In the genomic region with DNA sequence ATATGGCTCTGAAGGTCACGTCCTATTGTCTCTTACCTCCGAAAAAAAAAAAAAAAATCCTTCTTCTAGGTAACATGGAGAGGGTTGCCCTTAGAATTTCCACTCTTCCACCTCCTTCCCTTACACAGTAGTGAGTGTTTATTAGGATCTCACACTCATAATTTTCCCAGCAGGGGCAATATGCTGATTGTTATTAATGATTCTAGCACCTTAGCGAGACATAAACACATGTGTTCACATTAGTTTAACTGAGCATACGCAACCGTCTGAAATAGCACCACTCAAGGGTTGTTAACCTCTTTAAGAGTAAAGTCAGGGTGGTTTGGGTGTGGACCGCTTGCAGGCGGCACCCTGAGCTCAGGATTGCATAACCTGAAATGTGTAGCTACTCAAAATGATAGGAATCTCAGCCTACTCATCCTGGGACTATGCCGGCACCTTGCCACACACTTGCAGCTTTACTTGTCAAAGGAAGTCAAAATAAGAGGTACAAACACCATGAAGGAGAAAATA, we compare ENCODE assay signal across 1 cellular context.
A peak's percentile ranks its signal among the peaks of the same experiment; 100 is the strongest.
TF ChIP-seq lines count a peak whose summit lies in the region.

No MANE protein-coding gene starts in this region.

TF ChIP-seq in K562, 482 proteins besides CTCF, POLR2A, EP300 and RAD21 (continued from another document and continues in another):
- TF ChIP-seq CHAMP1 (IDR thresholded peaks at IDR 0.05): no peak
- TF ChIP-seq ZNF740 (CRISPR knock-in tag; IDR thresholded peaks at IDR 0.05): no peak
- TF ChIP-seq ZNF740 (tag; IDR thresholded peaks at IDR 0.05): no peak
- no peak for TF ChIP-seq FOXA3 (CRISPR knock-in tag; conservative IDR thresholded peaks at IDR 0.05 in 1 of 2, IDR thresholded peaks at IDR 0.05 in 1 of 2)
- TF ChIP-seq CBX8 (IDR thresholded peaks at IDR 0.05; ENCODE audit: borderline replicate concordance, extremely low read depth, low read depth, low read length, poor library complexity, severe bottlenecking): no peak
- TF ChIP-seq LARP7 (IDR thresholded peaks at IDR 0.05): no peak
- TF ChIP-seq GMEB1 (CRISPR knock-in tag; IDR thresholded peaks at IDR 0.05): no peak
- TF ChIP-seq ZNF311 (CRISPR knock-in tag; IDR thresholded peaks at IDR 0.05): no peak
- peak; percentile 73 for TF ChIP-seq POLR2H (tag; IDR thresholded peaks at IDR 0.05; ENCODE audit: low read depth)
- no peak for TF ChIP-seq HMGXB4 (CRISPR knock-in tag; IDR thresholded peaks at IDR 0.05)
- TF ChIP-seq, protein P1, sequence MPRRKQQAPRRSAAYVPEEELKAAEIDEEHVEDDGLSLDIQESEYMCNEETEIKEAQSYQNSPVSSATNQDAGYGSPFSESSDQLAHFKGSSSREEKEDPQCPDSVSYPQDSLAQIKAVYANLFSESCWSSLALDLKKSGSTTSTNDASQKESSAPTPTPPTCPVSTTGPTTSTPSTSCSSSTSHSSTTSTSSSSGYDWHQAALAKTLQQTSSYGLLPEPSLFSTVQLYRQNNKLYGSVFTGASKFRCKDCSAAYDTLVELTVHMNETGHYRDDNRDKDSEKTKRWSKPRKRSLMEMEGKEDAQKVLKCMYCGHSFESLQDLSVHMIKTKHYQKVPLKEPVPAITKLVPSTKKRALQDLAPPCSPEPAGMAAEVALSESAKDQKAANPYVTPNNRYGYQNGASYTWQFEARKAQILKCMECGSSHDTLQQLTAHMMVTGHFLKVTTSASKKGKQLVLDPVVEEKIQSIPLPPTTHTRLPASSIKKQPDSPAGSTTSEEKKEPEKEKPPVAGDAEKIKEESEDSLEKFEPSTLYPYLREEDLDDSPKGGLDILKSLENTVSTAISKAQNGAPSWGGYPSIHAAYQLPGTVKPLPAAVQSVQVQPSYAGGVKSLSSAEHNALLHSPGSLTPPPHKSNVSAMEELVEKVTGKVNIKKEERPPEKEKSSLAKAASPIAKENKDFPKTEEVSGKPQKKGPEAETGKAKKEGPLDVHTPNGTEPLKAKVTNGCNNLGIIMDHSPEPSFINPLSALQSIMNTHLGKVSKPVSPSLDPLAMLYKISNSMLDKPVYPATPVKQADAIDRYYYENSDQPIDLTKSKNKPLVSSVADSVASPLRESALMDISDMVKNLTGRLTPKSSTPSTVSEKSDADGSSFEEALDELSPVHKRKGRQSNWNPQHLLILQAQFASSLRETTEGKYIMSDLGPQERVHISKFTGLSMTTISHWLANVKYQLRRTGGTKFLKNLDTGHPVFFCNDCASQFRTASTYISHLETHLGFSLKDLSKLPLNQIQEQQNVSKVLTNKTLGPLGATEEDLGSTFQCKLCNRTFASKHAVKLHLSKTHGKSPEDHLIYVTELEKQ (CRISPR knock-in tag; IDR thresholded peaks at IDR 0.05): no peak
- TF ChIP-seq, protein P2, sequence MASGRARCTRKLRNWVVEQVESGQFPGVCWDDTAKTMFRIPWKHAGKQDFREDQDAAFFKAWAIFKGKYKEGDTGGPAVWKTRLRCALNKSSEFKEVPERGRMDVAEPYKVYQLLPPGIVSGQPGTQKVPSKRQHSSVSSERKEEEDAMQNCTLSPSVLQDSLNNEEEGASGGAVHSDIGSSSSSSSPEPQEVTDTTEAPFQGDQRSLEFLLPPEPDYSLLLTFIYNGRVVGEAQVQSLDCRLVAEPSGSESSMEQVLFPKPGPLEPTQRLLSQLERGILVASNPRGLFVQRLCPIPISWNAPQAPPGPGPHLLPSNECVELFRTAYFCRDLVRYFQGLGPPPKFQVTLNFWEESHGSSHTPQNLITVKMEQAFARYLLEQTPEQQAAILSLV (tag; IDR thresholded peaks at IDR 0.05): peak; percentile 47; the same call in 1 of the 2 replicates
- no peak for TF ChIP-seq ZNF12 (CRISPR knock-in tag; IDR thresholded peaks at IDR 0.05)
- no peak for TF ChIP-seq ZNF764 (CRISPR knock-in tag; IDR thresholded peaks at IDR 0.05; ENCODE audit: low read depth)
- TF ChIP-seq POLR2AphosphoS5 (IDR thresholded peaks at IDR 0.05; ENCODE audit: control insufficient read depth, insufficient read depth, low read depth, low read length): no peak
- TF ChIP-seq, protein P3, sequence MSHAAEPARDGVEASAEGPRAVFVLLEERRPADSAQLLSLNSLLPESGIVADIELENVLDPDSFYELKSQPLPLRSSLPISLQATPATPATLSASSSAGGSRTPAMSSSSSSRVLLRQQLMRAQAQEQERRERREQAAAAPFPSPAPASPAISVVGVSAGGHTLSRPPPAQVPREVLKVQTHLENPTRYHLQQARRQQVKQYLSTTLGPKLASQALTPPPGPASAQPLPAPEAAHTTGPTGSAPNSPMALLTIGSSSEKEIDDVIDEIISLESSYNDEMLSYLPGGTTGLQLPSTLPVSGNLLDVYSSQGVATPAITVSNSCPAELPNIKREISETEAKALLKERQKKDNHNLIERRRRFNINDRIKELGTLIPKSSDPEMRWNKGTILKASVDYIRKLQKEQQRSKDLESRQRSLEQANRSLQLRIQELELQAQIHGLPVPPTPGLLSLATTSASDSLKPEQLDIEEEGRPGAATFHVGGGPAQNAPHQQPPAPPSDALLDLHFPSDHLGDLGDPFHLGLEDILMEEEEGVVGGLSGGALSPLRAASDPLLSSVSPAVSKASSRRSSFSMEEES (CRISPR knock-in tag; IDR thresholded peaks at IDR 0.05): no peak
- TF ChIP-seq PURB (CRISPR knock-in tag; IDR thresholded peaks at IDR 0.05; ENCODE audit: low read depth): no peak
- no peak for TF ChIP-seq KDM4B (IDR thresholded peaks at IDR 0.05; ENCODE audit: borderline replicate concordance in 2 of 2, low read depth in 1 of 2)
- TF ChIP-seq SRF (CRISPR knock-in tag; IDR thresholded peaks at IDR 0.05): 0 out of 4 replicates have a peak, but pooled peaks of 1 of the 2 experiments have one; percentile 9
- TF ChIP-seq NCOA2 (IDR thresholded peaks at IDR 0.05; ENCODE audit: partially characterized antibody in 2 of 2): no peak
- no peak for TF ChIP-seq ZNF431 (CRISPR knock-in tag; IDR thresholded peaks at IDR 0.05)
- TF ChIP-seq, protein P4, sequence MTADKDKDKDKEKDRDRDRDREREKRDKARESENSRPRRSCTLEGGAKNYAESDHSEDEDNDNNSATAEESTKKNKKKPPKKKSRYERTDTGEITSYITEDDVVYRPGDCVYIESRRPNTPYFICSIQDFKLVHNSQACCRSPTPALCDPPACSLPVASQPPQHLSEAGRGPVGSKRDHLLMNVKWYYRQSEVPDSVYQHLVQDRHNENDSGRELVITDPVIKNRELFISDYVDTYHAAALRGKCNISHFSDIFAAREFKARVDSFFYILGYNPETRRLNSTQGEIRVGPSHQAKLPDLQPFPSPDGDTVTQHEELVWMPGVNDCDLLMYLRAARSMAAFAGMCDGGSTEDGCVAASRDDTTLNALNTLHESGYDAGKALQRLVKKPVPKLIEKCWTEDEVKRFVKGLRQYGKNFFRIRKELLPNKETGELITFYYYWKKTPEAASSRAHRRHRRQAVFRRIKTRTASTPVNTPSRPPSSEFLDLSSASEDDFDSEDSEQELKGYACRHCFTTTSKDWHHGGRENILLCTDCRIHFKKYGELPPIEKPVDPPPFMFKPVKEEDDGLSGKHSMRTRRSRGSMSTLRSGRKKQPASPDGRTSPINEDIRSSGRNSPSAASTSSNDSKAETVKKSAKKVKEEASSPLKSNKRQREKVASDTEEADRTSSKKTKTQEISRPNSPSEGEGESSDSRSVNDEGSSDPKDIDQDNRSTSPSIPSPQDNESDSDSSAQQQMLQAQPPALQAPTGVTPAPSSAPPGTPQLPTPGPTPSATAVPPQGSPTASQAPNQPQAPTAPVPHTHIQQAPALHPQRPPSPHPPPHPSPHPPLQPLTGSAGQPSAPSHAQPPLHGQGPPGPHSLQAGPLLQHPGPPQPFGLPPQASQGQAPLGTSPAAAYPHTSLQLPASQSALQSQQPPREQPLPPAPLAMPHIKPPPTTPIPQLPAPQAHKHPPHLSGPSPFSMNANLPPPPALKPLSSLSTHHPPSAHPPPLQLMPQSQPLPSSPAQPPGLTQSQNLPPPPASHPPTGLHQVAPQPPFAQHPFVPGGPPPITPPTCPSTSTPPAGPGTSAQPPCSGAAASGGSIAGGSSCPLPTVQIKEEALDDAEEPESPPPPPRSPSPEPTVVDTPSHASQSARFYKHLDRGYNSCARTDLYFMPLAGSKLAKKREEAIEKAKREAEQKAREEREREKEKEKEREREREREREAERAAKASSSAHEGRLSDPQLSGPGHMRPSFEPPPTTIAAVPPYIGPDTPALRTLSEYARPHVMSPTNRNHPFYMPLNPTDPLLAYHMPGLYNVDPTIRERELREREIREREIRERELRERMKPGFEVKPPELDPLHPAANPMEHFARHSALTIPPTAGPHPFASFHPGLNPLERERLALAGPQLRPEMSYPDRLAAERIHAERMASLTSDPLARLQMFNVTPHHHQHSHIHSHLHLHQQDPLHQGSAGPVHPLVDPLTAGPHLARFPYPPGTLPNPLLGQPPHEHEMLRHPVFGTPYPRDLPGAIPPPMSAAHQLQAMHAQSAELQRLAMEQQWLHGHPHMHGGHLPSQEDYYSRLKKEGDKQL (CRISPR knock-in tag; IDR thresholded peaks at IDR 0.05; ENCODE audit: borderline replicate concordance): no peak
- TF ChIP-seq CCAR2 (IDR thresholded peaks at IDR 0.05; ENCODE audit: low read depth, low read length): no peak
- no peak for TF ChIP-seq POLR3A (IDR thresholded peaks at IDR 0.05; ENCODE audit: borderline replicate concordance, extremely low read depth, insufficient read depth, insufficient read length)
- no peak for TF ChIP-seq SREBF2 (CRISPR knock-in tag; IDR thresholded peaks at IDR 0.05)
